Comparison of ENCODE assay signal across 21 cellular contexts in the genomic region with DNA sequence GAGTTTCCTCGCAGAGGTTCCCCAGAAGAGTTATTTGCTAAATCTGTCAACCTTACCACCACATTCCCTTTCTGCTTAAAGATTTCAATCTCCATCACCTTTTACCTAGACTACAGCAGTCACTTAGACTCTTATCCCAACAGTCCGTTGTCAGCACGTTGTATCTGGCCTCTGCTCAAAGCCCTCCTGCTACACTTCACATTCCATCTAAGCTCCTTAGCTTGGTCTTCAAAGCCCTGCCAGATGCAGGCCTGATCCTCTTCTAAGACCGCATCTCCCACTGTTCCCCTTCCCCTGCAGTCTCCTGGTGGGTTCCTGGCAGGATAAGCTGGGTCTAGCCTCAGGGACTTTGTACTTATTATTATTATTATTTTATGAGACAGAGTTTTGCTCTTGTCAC.
"Had no signal": no experiment of that assay in that cellular context is flagged by ENCODE, and none has a peak within 500 bp of the region (broad histone marks: within the 10 kb centered on the region; RNA-seq: fewer than 3 reads in every experiment).

No MANE protein-coding gene starts in this region.

- DNase-seq: activated B cell treated with CpG ODN at 0.5 μM for 24 hours; activated CD4-positive, alpha-beta T cell treated with anti-CD3 and anti-CD28 coated beads for 1 hour; activated CD4-positive, alpha-beta T cell treated with anti-CD3 and anti-CD28 coated beads, Interleukin-2, amount 10 ng/mL, durations not matched to agents 24 days and 14 days; activated CD4-positive, alpha-beta T cell treated with anti-CD3 and anti-CD28 coated beads, Interleukin-2, amount 50 U/mL, for 48 hours; activated CD8-positive, alpha-beta memory T cell treated with anti-CD3 and anti-CD28 coated beads, Interleukin-2, amount 10 ng/mL, durations not matched to agents 7 days and 5 days; activated effector memory CD4-positive, alpha-beta T cell treated with anti-CD3 and anti-CD28 coated beads, Interleukin-2, amount 50 U/mL, for 16 hours; activated naive CD4-positive, alpha-beta T cell treated with anti-CD3 and anti-CD28 coated beads for 36 hours; activated T-cell treated with anti-CD3 and anti-CD28 coated beads, Interleukin-2, amount 50 U/mL, for 24 hours; amygdala; Karpas-422; NCI-H1105 treated with DMSO at 0.1 percent for 48 hours; NCI-H146; NCI-H187 treated with DMSO at 0.1 percent for 48 hours; NCI-H2081 treated with DMSO at 0.1 percent for 48 hours; NCI-H446; NCI-H524 treated with DMSO at 0.1 percent for 48 hours; SHP77 treated with DMSO at 0.1 percent for 48 hours; T-helper 17 cell; T-helper 9 cell had no signal

- H3K4me3 ChIP-seq: cardiac muscle cell had no signal

- H3K27ac ChIP-seq: cardiac muscle cell had no signal

- H3K36me3 ChIP-seq: cardiac muscle cell had no signal

- ATAC-seq: activated CD8-positive, alpha-beta memory T cell treated with anti-CD3 and anti-CD28 coated beads, Interleukin-2, amount 10 ng/mL, durations not matched to agents 7 days and 5 days; T-helper 17 cell had no signal

- FAIRE-seq: astrocyte had no signal
